ENCODE assay signal across 16 cellular contexts in genomic region chr4:47852121-47852520, GRCh38. TPM values are rescaled to one million over a fixed set of nuclear protein-coding genes. Genes with fewer than 3 reads are reported as not detected.
DNase-seq lines count a peak whose midpoint lies in the region; ATAC-seq and TF ChIP-seq lines count a peak whose summit lies in the region.
"Had no signal": no experiment of that assay in that cellular context is flagged by ENCODE, and none has a peak within 500 bp of the region (broad histone marks: within the 10 kb centered on the region; RNA-seq: fewer than 3 reads in every experiment).

No MANE protein-coding gene starts in this region.

- H3K27me3 ChIP-seq in GM23248 (replicated peaks; ENCODE audit: insufficient read depth) (no peaks in the 10 kb centered on the region), skeletal muscle satellite cell (ENCODE audit: control insufficient read depth, insufficient read depth, low read length) (no peaks in the 10 kb centered on the region)

- intact Hi-C loops in left cardiac atrium (cut with DNase I): no loop called here

- no peaks in the 10 kb centered on the region; the same call in 1 of the 2 replicates for H3K79me2 ChIP-seq in GM23248 (ENCODE audit: insufficient read depth)

- peaks cover 17% of the 10 kb centered on the region for H3K36me3 ChIP-seq in GM23248 (ENCODE audit: low read depth)
- H3K36me3 ChIP-seq in skeletal muscle satellite cell (ENCODE audit: insufficient read depth, low read length): peaks cover 34% of the 10 kb centered on the region

- no peaks in the 10 kb centered on the region for H3K9me2 ChIP-seq in GM23248 (ENCODE audit: insufficient read depth)

- peak; percentile 87 for DNase-seq in GM23248
- peak; percentile 62 for DNase-seq in astrocyte of the cerebellum (ENCODE audit: low read depth)
- DNase-seq in left cardiac atrium: no peak
- no peak for DNase-seq in NCI-H146 treated with DMSO at 0.1 percent for 48 hours (lab: John Stamatoyannopoulos, UW; ENCODE audit: unreplicated experiment)
- DNase-seq: activated CD8-positive, alpha-beta memory T cell treated with anti-CD3 and anti-CD28 coated beads, Interleukin-2, amount 50 U/mL, for 4 hours; COR-L47; islet precursor cell; natural killer cell; NCI-H146; substantia nigra had no signal

- peaks cover 63% of the 10 kb centered on the region for H3K4me1 ChIP-seq in GM23248 (ENCODE audit: insufficient read depth)
- H3K4me1 ChIP-seq in skeletal muscle satellite cell (ENCODE audit: control insufficient read depth, insufficient read depth, low read length): peaks cover 66% of the 10 kb centered on the region

- 5 to 11% methylated on average over 1 of the region's 1 CpG for WGBS in GM23248 (ENCODE audit: low coverage in 1 of 2, low lambda C conversion rate in 2 of 2, missing lambda C conversion rate in 2 of 2), 2 experiments

- no peak overlapping the region for H3K9ac ChIP-seq in GM23248
- peak overlapping the region; percentile 80 for H3K9ac ChIP-seq in skeletal muscle satellite cell (ENCODE audit: low read depth, low read length)

- H3K9me3 ChIP-seq in GM23248 (ENCODE audit: low read depth) (no peaks in the 10 kb centered on the region), skeletal muscle satellite cell (replicated peaks; ENCODE audit: low read length) (no peaks in the 10 kb centered on the region)

- peaks cover 31% of the 10 kb centered on the region for H3F3A ChIP-seq in GM23248 (ENCODE audit: insufficient read depth)

- in situ Hi-C loops in GM23248 (cut with MboI) (no loop called here), astrocyte of the cerebellum (cut with HindIII; ENCODE audit: low sequenced_read_pairs) (no loop called here)

- peak overlapping the region; percentile 16 for H3K4me3 ChIP-seq in GM23248
- no peak overlapping the region for H3K4me3 ChIP-seq in astrocyte of the cerebellum (ENCODE audit: low read depth, low read length)
- H3K4me3 ChIP-seq in skeletal muscle satellite cell (ENCODE audit: low read length): peak overlapping the region; percentile 38
- H3K4me3 ChIP-seq: skin epidermis had no signal

- no peak overlapping the region for H2AFZ ChIP-seq in GM23248

- no peak overlapping the region for H3K27ac ChIP-seq in GM23248

- ATAC-seq in left cardiac atrium (peak; percentile 47 to 49), HG03571 (IDR thresholded peaks at IDR 0.05; ENCODE audit: unreplicated experiment) (no peak), GM18909 (IDR thresholded peaks at IDR 0.05; ENCODE audit: poor library complexity, unreplicated experiment) (no peak), HG03342 (IDR thresholded peaks at IDR 0.05; ENCODE audit: unreplicated experiment) (no peak)
- ATAC-seq: natural killer cell, WTC11 had no signal

- H4K20me1 ChIP-seq in GM23248 (ENCODE audit: insufficient read depth): no peaks in the 10 kb centered on the region

- TF ChIP-seq CTCF in astrocyte of the cerebellum (IDR thresholded peaks at IDR 0.05; ENCODE audit: low read depth, low read length, missing control alignments): no peak

- H3K4me2 ChIP-seq in GM23248 (ENCODE audit: unreplicated experiment) (peak overlapping the region; percentile 20), skeletal muscle satellite cell (ENCODE audit: low read length) (peak overlapping the region; percentile 66)

RNA-seq across cellular contexts. Expression of gene CORIN, which starts 14.3 kb away (rescaled TPM):
- 0.63 and 0.86 TPM in 2 replicates for total RNA-seq in GM23248 (2014; rRNA removed; shearing (Covaris generic))
- polyA plus RNA-seq in GM23248 (2016; fragmentation: Nextera tagmentation; extraction: Ambion mirVana): 0.70 and 0.74 TPM in 2 replicates
- 100 to 1,000 TPM in 1 of 2 donors, 10 to 100 TPM in 1; 89.0 to 106 TPM for total RNA-seq in left cardiac atrium
- 0.22 and 0.76 TPM in 2 replicates for total RNA-seq in skeletal muscle satellite cell (2012; rRNA removed)

Comparison
In these comparisons a context has a peak if more than half of its experiments do, and no peak if none do; other contexts are left out.
1. DNase-seq: peak in GM23248 (single experiment) and astrocyte of the cerebellum (single experiment); none in left cardiac atrium (single experiment) and NCI-H146 treated with DMSO at 0.1 percent for 48 hours (single experiment).
2. ATAC-seq: peak in left cardiac atrium (2 of 2); none in HG03571 (single experiment), GM18909 (single experiment) and HG03342 (single experiment).
3. RNA of gene CORIN, which starts 14.3 kb away (total RNA-seq): 89.0 to 106 TPM in left cardiac atrium; 0.63 to 0.86 TPM in GM23248; every median in the first group is over 10 times any median in the second.